In genomic region chr4:133581971-133582619, GRCh38 we compare ENCODE assay signal across 16 cellular contexts.
DNase-seq lines count a peak whose midpoint lies in the region; TF ChIP-seq lines count a peak whose summit lies in the region.
"Had no signal": no experiment of that assay in that cellular context is flagged by ENCODE, and none has a peak within 500 bp of the region (broad histone marks: within the 10 kb centered on the region; RNA-seq: fewer than 3 reads in every experiment).

No MANE protein-coding gene starts in this region.

- DNase-seq in NCI-H1105 treated with DMSO at 0.1 percent for 48 hours (lab: John Stamatoyannopoulos, UW) (peak; percentile 10), NCI-H1105 (lab: John Stamatoyannopoulos, UW) (no peak), astrocyte of the hippocampus (ENCODE audit: low read depth, low spot score) (peak; percentile 86), fibroblast of pulmonary artery (ENCODE audit: low read depth) (peak; percentile 46), stromal cell of bone marrow (ENCODE audit: low read depth) (peak; percentile 18), amygdala (lab: John Stamatoyannopoulos, UW) (no peak), foreskin melanocyte (no peak), T-helper 2 cell (no peak)
- DNase-seq: Calu3; CD4-positive, alpha-beta memory T cell; DMS53; HCEC 1CT; NCI-H2107; OCI-M1; RPMI8226; SIG-M5 had no signal

- no peak for TF ChIP-seq CTCF in fibroblast of pulmonary artery (IDR thresholded peaks at IDR 0.05; ENCODE audit: low read length, missing control alignments)

- no peak overlapping the region for H3K4me3 ChIP-seq in fibroblast of pulmonary artery (replicated peaks; ENCODE audit: low read depth, low read length)

Comparison
In these comparisons a context has a peak if more than half of its experiments do, and no peak if none do; other contexts are left out.
1. DNase-seq: peak in NCI-H1105 treated with DMSO at 0.1 percent for 48 hours (single experiment), astrocyte of the hippocampus (single experiment), fibroblast of pulmonary artery (single experiment) and stromal cell of bone marrow (single experiment); none in NCI-H1105 (single experiment), amygdala (0 of 56), foreskin melanocyte (single experiment) and T-helper 2 cell (0 of 5).